Comparison of ENCODE assay signal across 29 cellular contexts in genomic region chr2:32472605-32473004, GRCh38.
"Had no signal": no experiment of that assay in that cellular context is flagged by ENCODE, and none has a peak within 500 bp of the region (broad histone marks: within the 10 kb centered on the region; RNA-seq: fewer than 3 reads in every experiment).

No MANE protein-coding gene starts in this region.

- H3K4me3 Mint-ChIP-seq: activated CD4-positive, alpha-beta memory T cell treated with anti-CD3 and anti-CD28 coated beads for 36 hours; activated CD4-positive, alpha-beta T cell treated with anti-CD3 and anti-CD28 coated beads, Interleukin-2, amount 10 ng/mL, durations not matched to agents 24 days and 14 days; activated naive CD4-positive, alpha-beta T cell treated with anti-CD3 and anti-CD28 coated beads for 36 hours; activated T-cell treated with anti-CD3 and anti-CD28 coated beads, Interleukin-2, amount 50 U/mL, for 4 hours; mesothelial cell of epicardium; naive thymus-derived CD4-positive, alpha-beta T cell; stimulated activated effector memory CD8-positive, alpha-beta T cell treated with anti-CD3 and anti-CD28 coated beads, Interleukin-12 subunit alpha, Interleukin-12 subunit beta, amount 100 ng/mL, for 72 hours; T-helper 1 cell treated with Interleukin-12 subunit alpha and Interleukin-12 subunit beta and Interleukin-4 antibody, amounts not matched to agents 30 μg/mL and 1 μg/mL, for 36 hours had no signal

- H3K27me3 ChIP-seq: gastrocnemius medialis, hepatocyte, ovary, sigmoid colon, stomach, thyroid gland, upper lobe of left lung had no signal

- DNase-seq: activated CD4-positive, alpha-beta memory T cell treated with anti-CD3 and anti-CD28 coated beads for 36 hours; activated CD4-positive, alpha-beta T cell treated with anti-CD3 and anti-CD28 coated beads, Interleukin-2, amount 10 ng/mL, durations not matched to agents 24 days and 14 days; activated CD8-positive, alpha-beta memory T cell treated with anti-CD3 and anti-CD28 coated beads, Interleukin-2, amount 50 U/mL, for 4 hours; activated effector memory CD4-positive, alpha-beta T cell treated with anti-CD3 and anti-CD28 coated beads, Interleukin-2, amount 50 U/mL, for 16 hours; activated naive CD4-positive, alpha-beta T cell treated with anti-CD3 and anti-CD28 coated beads for 36 hours; activated T-cell treated with anti-CD3 and anti-CD28 coated beads, Interleukin-2, amount 50 U/mL, for 4 hours; amygdala; effector CD8-positive, alpha-beta T cell; gastrocnemius medialis; islet precursor cell; left ventricle myocardium inferior; naive thymus-derived CD4-positive, alpha-beta T cell; ovary; retina; sigmoid colon; small intestine; stimulated activated CD4-positive, alpha-beta T cell treated with anti-CD3 and anti-CD28 coated beads, Interleukin-4, amount 100 ng/mL, for 24 hours; stomach; SW 1271; T-helper 9 cell; thyroid gland; upper lobe of left lung had no signal

- H3K4me1 Mint-ChIP-seq: mesothelial cell of epicardium; stimulated activated effector memory CD8-positive, alpha-beta T cell treated with anti-CD3 and anti-CD28 coated beads, Interleukin-12 subunit alpha, Interleukin-12 subunit beta, amount 100 ng/mL, for 72 hours had no signal

- H3K27me3 Mint-ChIP-seq: activated CD4-positive, alpha-beta memory T cell treated with anti-CD3 and anti-CD28 coated beads for 36 hours; activated CD4-positive, alpha-beta T cell treated with anti-CD3 and anti-CD28 coated beads, Interleukin-2, amount 10 ng/mL, durations not matched to agents 24 days and 14 days; naive thymus-derived CD4-positive, alpha-beta T cell had no signal

- H3K4me3 ChIP-seq: gastrocnemius medialis, hepatocyte, left ventricle myocardium inferior, lung, ovary, prostate gland, sigmoid colon, stomach, thyroid gland, upper lobe of left lung had no signal

- H3K36me3 ChIP-seq: ovary, prostate gland had no signal

- H3K9me3 Mint-ChIP-seq: activated CD4-positive, alpha-beta memory T cell treated with anti-CD3 and anti-CD28 coated beads for 36 hours; activated CD4-positive, alpha-beta T cell treated with anti-CD3 and anti-CD28 coated beads, Interleukin-2, amount 10 ng/mL, durations not matched to agents 24 days and 14 days; activated naive CD4-positive, alpha-beta T cell treated with anti-CD3 and anti-CD28 coated beads for 36 hours; activated T-cell treated with anti-CD3 and anti-CD28 coated beads, Interleukin-2, amount 50 U/mL, for 4 hours; mesothelial cell of epicardium; naive thymus-derived CD4-positive, alpha-beta T cell; stimulated activated effector memory CD8-positive, alpha-beta T cell treated with anti-CD3 and anti-CD28 coated beads, Interleukin-12 subunit alpha, Interleukin-12 subunit beta, amount 100 ng/mL, for 72 hours; T-helper 1 cell treated with Interleukin-12 subunit alpha and Interleukin-12 subunit beta and Interleukin-4 antibody, amounts not matched to agents 30 μg/mL and 1 μg/mL, for 36 hours had no signal

- H3K9me3 ChIP-seq: gastrocnemius medialis, left ventricle myocardium inferior, ovary, prostate gland, sigmoid colon, stomach, thyroid gland, upper lobe of left lung had no signal

- H3K27ac Mint-ChIP-seq: activated CD4-positive, alpha-beta memory T cell treated with anti-CD3 and anti-CD28 coated beads for 36 hours; activated naive CD4-positive, alpha-beta T cell treated with anti-CD3 and anti-CD28 coated beads for 36 hours; mesothelial cell of epicardium; T-helper 1 cell treated with Interleukin-12 subunit alpha and Interleukin-12 subunit beta and Interleukin-4 antibody, amounts not matched to agents 30 μg/mL and 1 μg/mL, for 36 hours had no signal

- H3K4me1 ChIP-seq: gastrocnemius medialis, left ventricle myocardium inferior, prostate gland, sigmoid colon, stomach, thyroid gland, upper lobe of left lung had no signal

- H3K27ac ChIP-seq: gastrocnemius medialis, hepatocyte, left ventricle myocardium inferior, ovary, prostate gland, sigmoid colon, stomach, thyroid gland, upper lobe of left lung, VCaP had no signal

- ATAC-seq: activated T-cell treated with anti-CD3 and anti-CD28 coated beads, Interleukin-2, amount 50 U/mL, for 4 hours; gastrocnemius medialis; naive thymus-derived CD4-positive, alpha-beta T cell; stimulated activated effector memory CD8-positive, alpha-beta T cell treated with anti-CD3 and anti-CD28 coated beads, Interleukin-12 subunit alpha, Interleukin-12 subunit beta, amount 100 ng/mL, for 72 hours had no signal
